8 cellular contexts compared by ENCODE assay signal in genomic region chr20:3811421-3812258, GRCh38. TPM values are rescaled to one million over a fixed set of nuclear protein-coding genes. Genes with fewer than 3 reads are reported as not detected.
DNase-seq lines count a peak whose midpoint lies in the region; ATAC-seq and TF ChIP-seq lines count a peak whose summit lies in the region.

No MANE protein-coding gene starts in this region.

- H3K4me1 Mint-ChIP-seq in CD4-positive, CD25-positive, alpha-beta regulatory T cell = peaks cover 20 to 86% (median 59%) of the 10 kb centered on the region in 4 donors
- peaks cover 70% of the 10 kb centered on the region for H3K4me1 Mint-ChIP-seq in activated naive CD4-positive, alpha-beta T cell treated with anti-CD3 and anti-CD28 coated beads for 36 hours (ENCODE audit: low read depth)

- H2AFZ ChIP-seq in KMS-11 (ENCODE audit: low read depth) = peak overlapping the region; percentile 44; the same call in 1 of the 2 replicates

- H3K27me3 Mint-ChIP-seq in CD4-positive, CD25-positive, alpha-beta regulatory T cell = no peaks in the 10 kb centered on the region
- H3K27me3 Mint-ChIP-seq in activated naive CD4-positive, alpha-beta T cell treated with anti-CD3 and anti-CD28 coated beads for 36 hours (ENCODE audit: low read depth) = no peaks in the 10 kb centered on the region

- no peaks in the 10 kb centered on the region for H3K9me3 ChIP-seq in CD4-positive, CD25-positive, alpha-beta regulatory T cell (ENCODE audit: control insufficient read depth in 2 of 2, low read length in 2 of 2)
- H3K9me3 ChIP-seq in ovary (no peaks in the 10 kb centered on the region), suprapubic skin (no peaks in the 10 kb centered on the region)

- H3K79me2 ChIP-seq in KMS-11 (ENCODE audit: insufficient read depth, low read depth) = no peaks in the 10 kb centered on the region

- H3K4me3 ChIP-seq in CD4-positive, CD25-positive, alpha-beta regulatory T cell (ENCODE audit: low read depth, low read length) = peak overlapping the region; percentile 86
- H3K4me3 ChIP-seq in KMS-11 (IDR thresholded peaks at IDR 0.05; ENCODE audit: insufficient read depth, low read depth, low read length) = no peak overlapping the region
- peak overlapping the region; percentile 27 for H3K4me3 ChIP-seq in ovary
- H3K4me3 ChIP-seq in suprapubic skin = peak overlapping the region; percentile 37

- peak; percentile 79 for TF ChIP-seq POLR2A in ovary (IDR thresholded peaks at IDR 0.05)
- TF ChIP-seq POLR2A in suprapubic skin (IDR thresholded peaks at IDR 0.05) = peak in 1 of 2 donors; percentile 55

- WGBS in ovary, 3 donors = 1 to 2% (median 1%) methylated on average over 20 of the region's 20 CpGs
- WGBS in suprapubic skin = 2% methylated on average over 13 of the region's 20 CpGs

- DNase-seq in CD4-positive, CD25-positive, alpha-beta regulatory T cell = peak; percentile 84 to 98 (median 90)
- DNase-seq in SK-N-DZ (ENCODE audit: low spot score) = peak; percentile 91
- peak; percentile 97 for DNase-seq in activated naive CD4-positive, alpha-beta T cell treated with anti-CD3 and anti-CD28 coated beads for 36 hours
- DNase-seq in foreskin keratinocyte = peak; percentile 97 to 99
- DNase-seq in ovary = peak; percentile 99 to 100 (median 100)
- peak; percentile 98 to 99 for DNase-seq in suprapubic skin (ENCODE audit: low spot score in 2 of 2)
- no peak for DNase-seq in NCI-H82 (lab: John Stamatoyannopoulos, UW)

- H3K9ac ChIP-seq in KMS-11 = peak overlapping the region; percentile 49; the same call in 1 of the 2 replicates

- H3K4me1 ChIP-seq in CD4-positive, CD25-positive, alpha-beta regulatory T cell (ENCODE audit: control insufficient read depth, insufficient read depth, low read length, poor library complexity, severe bottlenecking) = peaks cover 82% of the 10 kb centered on the region
- H3K4me1 ChIP-seq in KMS-11 (ENCODE audit: low read depth, poor library complexity, severe bottlenecking) (peaks cover 6% of the 10 kb centered on the region), foreskin keratinocyte (peaks cover 35% of the 10 kb centered on the region), ovary (ENCODE audit: insufficient read depth) (peaks cover 20% of the 10 kb centered on the region), suprapubic skin (peaks cover 64% of the 10 kb centered on the region)

- peak overlapping the region; percentile 41 for H3K4me2 ChIP-seq in KMS-11

- H3K9me3 Mint-ChIP-seq in CD4-positive, CD25-positive, alpha-beta regulatory T cell = peaks cover 0 to 2% (median 0%) of the 10 kb centered on the region in 7 donors
- no peaks in the 10 kb centered on the region for H3K9me3 Mint-ChIP-seq in activated naive CD4-positive, alpha-beta T cell treated with anti-CD3 and anti-CD28 coated beads for 36 hours

- peak overlapping the region; percentile 94 to 99 (median 95) for H3K27ac Mint-ChIP-seq in CD4-positive, CD25-positive, alpha-beta regulatory T cell
- peak overlapping the region; percentile 97 for H3K27ac Mint-ChIP-seq in activated naive CD4-positive, alpha-beta T cell treated with anti-CD3 and anti-CD28 coated beads for 36 hours

- H3K4me3 Mint-ChIP-seq in CD4-positive, CD25-positive, alpha-beta regulatory T cell = peak overlapping the region; percentile 88 to 99 (median 92)
- peak overlapping the region; percentile 86 for H3K4me3 Mint-ChIP-seq in activated naive CD4-positive, alpha-beta T cell treated with anti-CD3 and anti-CD28 coated beads for 36 hours

- no peaks in the 10 kb centered on the region for H3K36me3 ChIP-seq in CD4-positive, CD25-positive, alpha-beta regulatory T cell (ENCODE audit: control insufficient read depth, insufficient read depth, low read length)
- H3K36me3 ChIP-seq in KMS-11 (ENCODE audit: insufficient read depth) (no peaks in the 10 kb centered on the region), ovary (no peaks in the 10 kb centered on the region), suprapubic skin (no peaks in the 10 kb centered on the region)

- H4K20me1 ChIP-seq in KMS-11 (ENCODE audit: insufficient read depth) = no peaks in the 10 kb centered on the region

- ATAC-seq in CD4-positive, CD25-positive, alpha-beta regulatory T cell (ENCODE audit: low read depth in 2 of 2) = peak; percentile 96
- peak; percentile 82 for ATAC-seq in foreskin keratinocyte

- peak overlapping the region; percentile 95 for H3K27ac ChIP-seq in CD4-positive, CD25-positive, alpha-beta regulatory T cell (ENCODE audit: insufficient read depth, low read length, poor library complexity, severe bottlenecking)
- H3K27ac ChIP-seq in KMS-11 = peak overlapping the region; percentile 76
- peak overlapping the region; percentile 97 for H3K27ac ChIP-seq in foreskin keratinocyte
- H3K27ac ChIP-seq in ovary = peak overlapping the region; percentile 43 to 95
- peak overlapping the region; percentile 85 for H3K27ac ChIP-seq in suprapubic skin

- intact Hi-C loops in activated naive CD4-positive, alpha-beta T cell treated with anti-CD3 and anti-CD28 coated beads for 36 hours (cut with micrococcal nuclease) = loop anchor here (1.0 to 2.0 kb wide), 5 partner anchors 9 to 939 kb away; partner anchors contain the start of genes ADISSP, AP5S1, CDC25B and PANK2
- intact Hi-C loops in ovary (cut with DNase I) = no loop called here

- H3K36me3 Mint-ChIP-seq in CD4-positive, CD25-positive, alpha-beta regulatory T cell = peaks cover 7% of the 10 kb centered on the region
- peaks cover 5% of the 10 kb centered on the region for H3K36me3 Mint-ChIP-seq in activated naive CD4-positive, alpha-beta T cell treated with anti-CD3 and anti-CD28 coated beads for 36 hours (ENCODE audit: low read depth)

- CTCF ChIA-PET in activated naive CD4-positive, alpha-beta T cell treated with anti-CD3 and anti-CD28 coated beads for 36 hours (lab: Charles Lee) = interaction anchor here (0.6 to 3.0 kb wide), 6 partner anchors 9 to 44 kb away, joined by 3 to 26 read pairs (median 6); partner anchors contain the start of genes ADISSP, AP5S1 and CENPB

- H3K27me3 ChIP-seq in CD4-positive, CD25-positive, alpha-beta regulatory T cell (ENCODE audit: control insufficient read depth, insufficient read depth, low read length) = no peaks in the 10 kb centered on the region
- H3K27me3 ChIP-seq in KMS-11 (ENCODE audit: insufficient read depth, low read depth) = no peaks in the 10 kb centered on the region
- H3K27me3 ChIP-seq in foreskin keratinocyte = no peaks in the 10 kb centered on the region
- no peaks in the 10 kb centered on the region for H3K27me3 ChIP-seq in ovary
- no peaks in the 10 kb centered on the region for H3K27me3 ChIP-seq in suprapubic skin

- no peak for TF ChIP-seq CTCF in KMS-11 (conservative IDR thresholded peaks at IDR 0.05; ENCODE audit: low read depth, low read length)
- peak; percentile 10 for TF ChIP-seq CTCF in foreskin keratinocyte (conservative IDR thresholded peaks at IDR 0.05)
- TF ChIP-seq CTCF in ovary (IDR thresholded peaks at IDR 0.05) = peak in 1 of 3 donors; percentile 17
- no peak for TF ChIP-seq CTCF in suprapubic skin (IDR thresholded peaks at IDR 0.05)

- TF ChIP-seq EP300 in ovary (IDR thresholded peaks at IDR 0.05) = peak; percentile 93
- TF ChIP-seq EP300 in suprapubic skin (IDR thresholded peaks at IDR 0.05) = peak; percentile 74

RNA-seq across cellular contexts. Expression of gene AP5S1, which starts 8.7 kb away (rescaled TPM):
- 10.5 TPM for total RNA-seq in CD4-positive, CD25-positive, alpha-beta regulatory T cell
- 10 to 100 TPM; 18.7 to 22.2 (median 20.4) TPM for polyA plus RNA-seq in CD4-positive, CD25-positive, alpha-beta regulatory T cell
- 10.4 and 12.0 TPM in 2 replicates for polyA plus RNA-seq in SK-N-DZ (2014; cell fraction: cytosol; rRNA removed)
- 5.7 and 6.8 TPM in 2 replicates for polyA plus RNA-seq in SK-N-DZ (2014; cell fraction: nucleus; rRNA removed)
- 1 to 10 TPM; 8.0 to 8.2 TPM for total RNA-seq in activated naive CD4-positive, alpha-beta T cell treated with anti-CD3 and anti-CD28 coated beads for 36 hours
- total RNA-seq in foreskin keratinocyte (11.9 and 12.5 TPM in 2 replicates), ovary (10 to 100 TPM in 5 of 7 donors, 1 to 10 TPM in 2; 6.8 to 15.3 (median 12.0) TPM), suprapubic skin (10 to 100 TPM in 3 of 4 donors, 1 to 10 TPM in 1; 7.7 to 18.3 (median 14.3) TPM)
- polyA plus RNA-seq in foreskin keratinocyte (10.2 and 10.8 TPM in 2 replicates), ovary (1 to 10 TPM; 2.9 to 6.8 TPM)

RNA-seq across cellular contexts. Expression of gene CDC25B, which starts 15.5 kb away (rescaled TPM):
- 310 TPM for total RNA-seq in CD4-positive, CD25-positive, alpha-beta regulatory T cell
- polyA plus RNA-seq in CD4-positive, CD25-positive, alpha-beta regulatory T cell = 10 to 100 TPM; 39.7 to 48.4 (median 47.0) TPM
- polyA plus RNA-seq in SK-N-DZ (2014; cell fraction: cytosol; rRNA removed) = 140 and 141 TPM in 2 replicates
- polyA plus RNA-seq in SK-N-DZ (2014; cell fraction: nucleus; rRNA removed) = 108 and 173 TPM in 2 replicates
- total RNA-seq in activated naive CD4-positive, alpha-beta T cell treated with anti-CD3 and anti-CD28 coated beads for 36 hours = 10 to 100 TPM; 94.8 to 97.7 TPM
- 58.4 and 69.9 TPM in 2 replicates for total RNA-seq in foreskin keratinocyte
- polyA plus RNA-seq in foreskin keratinocyte = 47.5 and 64.1 TPM in 2 replicates
- total RNA-seq in ovary = 10 to 100 TPM; 19.1 to 47.8 (median 35.6) TPM
- polyA plus RNA-seq in ovary = 10 to 100 TPM; 17.9 to 29.0 TPM
- total RNA-seq in suprapubic skin = 10 to 100 TPM; 12.7 to 34.4 (median 23.3) TPM

RNA-seq across cellular contexts. Expression of gene CENPB, which starts 25.1 kb away (rescaled TPM):
- 38.5 TPM for total RNA-seq in CD4-positive, CD25-positive, alpha-beta regulatory T cell
- 1 to 10 TPM; 1.2 to 1.9 (median 1.5) TPM for polyA plus RNA-seq in CD4-positive, CD25-positive, alpha-beta regulatory T cell
- 48.5 and 68.5 TPM in 2 replicates for polyA plus RNA-seq in SK-N-DZ (2014; cell fraction: cytosol; rRNA removed)
- polyA plus RNA-seq in SK-N-DZ (2014; cell fraction: nucleus; rRNA removed) = 30.1 and 42.8 TPM in 2 replicates
- 10 to 100 TPM; 29.1 to 30.3 TPM for total RNA-seq in activated naive CD4-positive, alpha-beta T cell treated with anti-CD3 and anti-CD28 coated beads for 36 hours
- total RNA-seq in foreskin keratinocyte = 79.5 and 79.9 TPM in 2 replicates
- 67.2 and 68.9 TPM in 2 replicates for polyA plus RNA-seq in foreskin keratinocyte
- total RNA-seq in ovary = 100 to 1,000 TPM in 2 of 7 donors, 10 to 100 TPM in 5; 43.8 to 119 (median 97.8) TPM
- polyA plus RNA-seq in ovary = 10 to 100 TPM; 15.4 to 67.1 TPM
- 10 to 100 TPM; 57.0 to 81.4 (median 66.4) TPM for total RNA-seq in suprapubic skin

RNA-seq across cellular contexts. Expression of gene SPEF1, which starts 30.4 kb away (rescaled TPM):
- total RNA-seq in CD4-positive, CD25-positive, alpha-beta regulatory T cell = not detected
- not detected for polyA plus RNA-seq in CD4-positive, CD25-positive, alpha-beta regulatory T cell
- polyA plus RNA-seq in SK-N-DZ (2014; cell fraction: cytosol; rRNA removed) = 0.17 and 0.62 TPM in 2 replicates
- polyA plus RNA-seq in SK-N-DZ (2014; cell fraction: nucleus; rRNA removed) = 0.20 and 3.4 TPM in 2 replicates
- not detected for total RNA-seq in activated naive CD4-positive, alpha-beta T cell treated with anti-CD3 and anti-CD28 coated beads for 36 hours
- total RNA-seq in foreskin keratinocyte (0.14 and 0.17 TPM in 2 replicates), ovary (10 to 100 TPM in 1 of 7 donors, 1 to 10 TPM in 2, under 1 TPM in 2, not detected in 2; 0.43 to 27.9 (median 1.4) TPM), suprapubic skin (not detected)
- polyA plus RNA-seq in foreskin keratinocyte (0.14 and 0.16 TPM in 2 replicates), ovary (under 1 TPM in 1 of 2 donors, not detected in 1; 0.54 TPM)

RNA-seq across cellular contexts. Expression of gene MAVS, which starts 35.0 kb away (rescaled TPM):
- total RNA-seq in CD4-positive, CD25-positive, alpha-beta regulatory T cell = 26.1 TPM
- polyA plus RNA-seq in CD4-positive, CD25-positive, alpha-beta regulatory T cell = 1 to 10 TPM; 3.5 to 4.7 (median 3.8) TPM
- 12.4 and 15.5 TPM in 2 replicates for polyA plus RNA-seq in SK-N-DZ (2014; cell fraction: cytosol; rRNA removed)
- 12.2 and 18.1 TPM in 2 replicates for polyA plus RNA-seq in SK-N-DZ (2014; cell fraction: nucleus; rRNA removed)
- total RNA-seq in activated naive CD4-positive, alpha-beta T cell treated with anti-CD3 and anti-CD28 coated beads for 36 hours = 10 to 100 TPM; 14.8 to 16.0 TPM
- total RNA-seq in foreskin keratinocyte (20.4 and 22.0 TPM in 2 replicates), ovary (10 to 100 TPM; 14.2 to 50.5 (median 34.5) TPM), suprapubic skin (10 to 100 TPM; 29.1 to 50.0 (median 39.1) TPM)
- polyA plus RNA-seq in foreskin keratinocyte (8.0 and 8.4 TPM in 2 replicates), ovary (10 to 100 TPM; 28.6 to 35.1 TPM)
